Comparison of ENCODE assay signal across 20 cellular contexts in the genomic region with DNA sequence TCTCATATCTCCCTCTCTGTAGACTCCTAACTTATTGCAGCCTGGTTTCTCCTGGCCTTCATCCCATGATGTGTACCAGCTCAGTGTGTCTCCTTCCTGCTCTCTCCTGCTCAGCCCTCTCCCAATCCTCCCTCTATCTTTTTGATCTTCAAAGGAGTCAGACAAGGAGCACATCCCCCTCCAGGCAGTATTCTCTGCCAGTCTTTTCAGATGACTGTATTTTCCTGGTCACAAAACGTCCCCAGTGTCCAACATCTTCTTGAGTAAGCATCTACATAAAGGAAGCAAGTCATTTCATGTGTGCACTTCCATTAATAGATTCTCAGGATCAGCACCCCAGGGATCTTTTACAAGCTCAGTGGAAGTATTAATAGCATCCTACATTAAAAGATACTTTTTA.
"Had no signal": no experiment of that assay in that cellular context is flagged by ENCODE, and none has a peak within 500 bp of the region (broad histone marks: within the 10 kb centered on the region; RNA-seq: fewer than 3 reads in every experiment).

No MANE protein-coding gene starts in this region.

- ATAC-seq: activated CD4-positive, CD25-positive, alpha-beta regulatory T cell treated with anti-CD3 and anti-CD28 coated beads, Interleukin-2, amount 50 U/mL, for 24 hours; activated CD8-positive, alpha-beta T cell treated with anti-CD3 and anti-CD28 coated beads, Interleukin-2, amount 10 ng/mL, durations not matched to agents 7 days and 5 days; gastrocnemius medialis; natural killer cell treated with Interleukin-12 subunit alpha and Interleukin-12 subunit beta and Interleukin-15 and Interleukin-18, amount 100 ng/mL, for 72 hours had no signal

- H3K4me3 Mint-ChIP-seq: activated CD4-positive, alpha-beta T cell treated with anti-CD3 and anti-CD28 coated beads, Interleukin-2, amount 10 ng/mL, durations not matched to agents 7 days and 5 days; activated CD8-positive, alpha-beta T cell treated with anti-CD3 and anti-CD28 coated beads, Interleukin-2, amount 10 ng/mL, durations not matched to agents 7 days and 5 days; activated naive CD4-positive, alpha-beta T cell treated with anti-CD3 and anti-CD28 coated beads for 36 hours; activated T-cell treated with anti-CD3 and anti-CD28 coated beads, Interleukin-2, amount 50 U/mL, for 24 hours; brain; immature natural killer cell; natural killer cell treated with Interleukin-12 subunit alpha and Interleukin-12 subunit beta and Interleukin-15 and Interleukin-18, amount 100 ng/mL, for 72 hours had no signal

- DNase-seq: activated CD4-positive, alpha-beta T cell treated with anti-CD3 and anti-CD28 coated beads, Interleukin-2, amount 10 ng/mL, durations not matched to agents 7 days and 5 days; activated CD8-positive, alpha-beta T cell treated with anti-CD3 and anti-CD28 coated beads, Interleukin-2, amount 10 ng/mL, durations not matched to agents 7 days and 5 days; activated naive CD4-positive, alpha-beta T cell treated with anti-CD3 and anti-CD28 coated beads for 36 hours; activated T-cell treated with anti-CD3 and anti-CD28 coated beads, Interleukin-2, amount 50 U/mL, for 24 hours; central memory CD4-positive, alpha-beta T cell; colonic mucosa; erythroblast; gastrocnemius medialis; immature natural killer cell; mesendoderm; stimulated activated CD4-positive, alpha-beta T cell treated with anti-CD3 and anti-CD28 coated beads, Interleukin-12 subunit alpha, Interleukin-12 subunit beta, amount 100 ng/mL, for 4 hours; stimulated activated CD4-positive, alpha-beta T cell treated with anti-CD3 and anti-CD28 coated beads, Interleukin-1b, Interleukin-23, amount 100 ng/mL, for 48 hours; stimulated activated naive CD4-positive, alpha-beta T cell treated with Interleukin-2 at 50 U/mL for 16 hours; uterus had no signal

- H3K36me3 ChIP-seq: colonic mucosa, gastrocnemius medialis, tibial nerve, uterus had no signal

- H3K79me2 ChIP-seq: parathyroid adenoma had no signal

- H3K27me3 ChIP-seq: colonic mucosa, gastrocnemius medialis, tibial nerve, uterus had no signal

- H3K4me3 ChIP-seq: colonic mucosa, gastrocnemius medialis, tibial nerve, uterus had no signal

- H3K9me3 ChIP-seq: colonic mucosa, gastrocnemius medialis, tibial nerve, uterus had no signal

- H3K9me3 Mint-ChIP-seq: activated CD4-positive, alpha-beta T cell treated with anti-CD3 and anti-CD28 coated beads, Interleukin-2, amount 10 ng/mL, durations not matched to agents 7 days and 5 days; activated naive CD4-positive, alpha-beta T cell treated with anti-CD3 and anti-CD28 coated beads for 36 hours; activated T-cell treated with anti-CD3 and anti-CD28 coated beads, Interleukin-2, amount 50 U/mL, for 24 hours; activated T-helper 2 cell treated with anti-CD3 and anti-CD28 coated beads, Interferon-gamma antibody, Interleukin-2, Interleukin-4, amounts not matched to agents 10 μg/mL and 5 μg/mL and 100 μg/mL, durations not matched to agents 14 hours and 24 hours and 36 hours; immature natural killer cell; natural killer cell treated with Interleukin-12 subunit alpha and Interleukin-12 subunit beta and Interleukin-15 and Interleukin-18, amount 100 ng/mL, for 72 hours had no signal

- H3K9ac ChIP-seq: parathyroid adenoma had no signal

- H2AFZ ChIP-seq: parathyroid adenoma had no signal

- H3K4me1 ChIP-seq: colonic mucosa, parathyroid adenoma had no signal

- H3K27ac ChIP-seq: colonic mucosa, parathyroid adenoma, tibial nerve, uterus had no signal

- H3K27ac Mint-ChIP-seq: activated CD4-positive, alpha-beta T cell treated with anti-CD3 and anti-CD28 coated beads, Interleukin-2, amount 10 ng/mL, durations not matched to agents 7 days and 5 days; activated CD8-positive, alpha-beta T cell treated with anti-CD3 and anti-CD28 coated beads, Interleukin-2, amount 10 ng/mL, durations not matched to agents 7 days and 5 days; activated naive CD4-positive, alpha-beta T cell treated with anti-CD3 and anti-CD28 coated beads for 36 hours; activated T-cell treated with anti-CD3 and anti-CD28 coated beads, Interleukin-2, amount 50 U/mL, for 24 hours; activated T-helper 2 cell treated with anti-CD3 and anti-CD28 coated beads, Interferon-gamma antibody, Interleukin-2, Interleukin-4, amounts not matched to agents 10 μg/mL and 5 μg/mL and 100 μg/mL, durations not matched to agents 14 hours and 24 hours and 36 hours; immature natural killer cell; natural killer cell treated with Interleukin-12 subunit alpha and Interleukin-12 subunit beta and Interleukin-15 and Interleukin-18, amount 100 ng/mL, for 72 hours had no signal

- H3K36me3 Mint-ChIP-seq: brain had no signal
